ENCODE assay signal across 1 cellular context in genomic region chr2:238420878-238421694, GRCh38.
TF ChIP-seq lines count a peak whose summit lies in the region.

No MANE protein-coding gene starts in this region.

TF ChIP-seq in GM23338, 12 proteins besides CTCF, POLR2A, EP300 and RAD21 (continued from another document):
- TF ChIP-seq, protein P1, sequence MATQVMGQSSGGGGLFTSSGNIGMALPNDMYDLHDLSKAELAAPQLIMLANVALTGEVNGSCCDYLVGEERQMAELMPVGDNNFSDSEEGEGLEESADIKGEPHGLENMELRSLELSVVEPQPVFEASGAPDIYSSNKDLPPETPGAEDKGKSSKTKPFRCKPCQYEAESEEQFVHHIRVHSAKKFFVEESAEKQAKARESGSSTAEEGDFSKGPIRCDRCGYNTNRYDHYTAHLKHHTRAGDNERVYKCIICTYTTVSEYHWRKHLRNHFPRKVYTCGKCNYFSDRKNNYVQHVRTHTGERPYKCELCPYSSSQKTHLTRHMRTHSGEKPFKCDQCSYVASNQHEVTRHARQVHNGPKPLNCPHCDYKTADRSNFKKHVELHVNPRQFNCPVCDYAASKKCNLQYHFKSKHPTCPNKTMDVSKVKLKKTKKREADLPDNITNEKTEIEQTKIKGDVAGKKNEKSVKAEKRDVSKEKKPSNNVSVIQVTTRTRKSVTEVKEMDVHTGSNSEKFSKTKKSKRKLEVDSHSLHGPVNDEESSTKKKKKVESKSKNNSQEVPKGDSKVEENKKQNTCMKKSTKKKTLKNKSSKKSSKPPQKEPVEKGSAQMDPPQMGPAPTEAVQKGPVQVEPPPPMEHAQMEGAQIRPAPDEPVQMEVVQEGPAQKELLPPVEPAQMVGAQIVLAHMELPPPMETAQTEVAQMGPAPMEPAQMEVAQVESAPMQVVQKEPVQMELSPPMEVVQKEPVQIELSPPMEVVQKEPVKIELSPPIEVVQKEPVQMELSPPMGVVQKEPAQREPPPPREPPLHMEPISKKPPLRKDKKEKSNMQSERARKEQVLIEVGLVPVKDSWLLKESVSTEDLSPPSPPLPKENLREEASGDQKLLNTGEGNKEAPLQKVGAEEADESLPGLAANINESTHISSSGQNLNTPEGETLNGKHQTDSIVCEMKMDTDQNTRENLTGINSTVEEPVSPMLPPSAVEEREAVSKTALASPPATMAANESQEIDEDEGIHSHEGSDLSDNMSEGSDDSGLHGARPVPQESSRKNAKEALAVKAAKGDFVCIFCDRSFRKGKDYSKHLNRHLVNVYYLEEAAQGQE (IDR thresholded peaks at IDR 0.05; ENCODE audit: unreplicated experiment) = no peak
- TF ChIP-seq CREB1 (CRISPR knock-in tag; IDR thresholded peaks at IDR 0.05; ENCODE audit: low read depth) (no peak), ZNF462 (CRISPR knock-in tag; IDR thresholded peaks at IDR 0.05) (no peak)
TF ChIP-seq in GM23338: peak in this region for 0.
